ENCODE assay signal across 16 cellular contexts in the genomic region with DNA sequence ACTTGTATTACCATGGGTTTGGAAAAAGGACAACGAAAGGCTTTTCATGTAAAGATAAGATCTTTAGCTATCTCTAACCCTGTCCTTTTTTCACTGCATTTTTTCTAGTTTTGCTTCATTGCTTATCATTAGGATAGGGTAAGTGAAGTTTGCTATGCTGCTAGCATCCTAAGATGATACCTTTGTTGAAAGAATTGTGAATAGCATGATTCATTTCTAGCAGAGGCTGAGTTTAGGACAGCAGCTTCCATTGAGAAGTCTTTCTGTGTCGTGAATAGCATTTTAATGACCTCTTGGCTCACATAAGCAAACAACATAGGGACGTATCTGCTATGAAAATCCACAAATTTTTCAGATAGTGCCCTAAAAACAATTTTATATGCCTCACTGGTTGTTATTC.
"Had no signal": no experiment of that assay in that cellular context is flagged by ENCODE, and none has a peak within 500 bp of the region (broad histone marks: within the 10 kb centered on the region; RNA-seq: fewer than 3 reads in every experiment).

No MANE protein-coding gene starts in this region.

- H3K4me1 ChIP-seq: lower lobe of right lung, suprapubic skin, uterus had no signal

- H3K27ac ChIP-seq: adrenal gland, lower lobe of right lung, suprapubic skin, transverse colon, uterus had no signal

- ATAC-seq: activated CD4-positive, alpha-beta T cell treated with anti-CD3 and anti-CD28 coated beads for 36 hours; activated naive CD4-positive, alpha-beta T cell treated with anti-CD3 and anti-CD28 coated beads, Interleukin-2, amount 50 U/mL, for 72 hours; effector memory CD8-positive, alpha-beta T cell; lower lobe of right lung; stimulated activated naive CD8-positive, alpha-beta T cell treated with anti-CD3 and anti-CD28 coated beads, Interleukin-15, Interleukin-2, amounts not matched to agents 100 U/mL and 50 U/mL, for 24 hours; WTC11 had no signal

- DNase-seq: activated CD4-positive, alpha-beta T cell treated with anti-CD3 and anti-CD28 coated beads for 36 hours; activated CD4-positive, alpha-beta T cell treated with anti-CD3 and anti-CD28 coated beads, Interleukin-2, amount 50 U/mL, for 48 hours; activated gamma-delta T cell treated with Interleukin-2 at 50 U/mL for 16 hours; activated T-cell treated with anti-CD3 and anti-CD28 coated beads for 4 hours; adrenal gland; effector memory CD8-positive, alpha-beta T cell; foreskin fibroblast; lower lobe of right lung; nephron progenitor cell; occipital lobe; stimulated activated naive CD8-positive, alpha-beta T cell treated with anti-CD3 and anti-CD28 coated beads, Interleukin-15, Interleukin-2, amounts not matched to agents 100 U/mL and 50 U/mL, for 24 hours; transverse colon; uterus had no signal

- H3K9me3 ChIP-seq: adrenal gland, lower lobe of right lung, suprapubic skin, transverse colon, uterus had no signal

- H3K36me3 ChIP-seq: uterus had no signal

- H3K4me3 ChIP-seq: adrenal gland, lower lobe of right lung, suprapubic skin, transverse colon, uterus had no signal

- H3K27me3 ChIP-seq: adrenal gland, suprapubic skin, transverse colon, uterus had no signal
